Comparison of ENCODE assay signal across 12 cellular contexts in genomic region chr9:19492775-19493173, GRCh38.
A peak's percentile ranks its signal among the peaks of the same experiment; 100 is the strongest.
DNase-seq lines count a peak whose midpoint lies in the region; ATAC-seq lines count a peak whose summit lies in the region.
"Had no signal": no experiment of that assay in that cellular context is flagged by ENCODE, and none has a peak within 500 bp of the region (broad histone marks: within the 10 kb centered on the region; RNA-seq: fewer than 3 reads in every experiment).

No MANE protein-coding gene starts in this region.

- no peak overlapping the region for H4K8ac ChIP-seq in mesenchymal stem cell (ENCODE audit: low read length)

- no peak overlapping the region for H2BK5ac ChIP-seq in mesenchymal stem cell (ENCODE audit: low read depth, low read length, poor library complexity, severe bottlenecking)

- no peak overlapping the region for H3K18ac ChIP-seq in mesenchymal stem cell (ENCODE audit: low read depth in 1 of 2, low read length in 2 of 2)

- no peak overlapping the region for H2AFZ ChIP-seq in mesenchymal stem cell (ENCODE audit: low read depth, low read length)

- no peak overlapping the region for H3K4ac ChIP-seq in mesenchymal stem cell (ENCODE audit: low read depth in 1 of 2, low read length in 2 of 2)

- no peak overlapping the region for H2BK15ac ChIP-seq in mesenchymal stem cell (ENCODE audit: low read depth, poor library complexity, severe bottlenecking)

- H3K4me1 ChIP-seq in adipocyte (ENCODE audit: control insufficient read depth, insufficient read depth, low read length), result peaks cover 34% of the 10 kb centered on the region
- H3K4me1 ChIP-seq in mesenchymal stem cell (ENCODE audit: control insufficient read depth, insufficient read depth, low read depth, low read length), result peaks cover 2% of the 10 kb centered on the region

- no peak overlapping the region for H3K27ac Mint-ChIP-seq in stimulated activated naive CD8-positive, alpha-beta T cell treated with anti-CD3 and anti-CD28 coated beads, Interleukin-15, Interleukin-2, amounts not matched to agents 100 ng/mL and 50 ng/mL, for 24 hours
- H3K27ac Mint-ChIP-seq: activated CD4-positive, alpha-beta T cell treated with anti-CD3 and anti-CD28 coated beads, Interleukin-2, amount 10 ng/mL, durations not matched to agents 24 days and 14 days had no signal

- no peak overlapping the region for H3K14ac ChIP-seq in mesenchymal stem cell (ENCODE audit: low read length in 2 of 2)

- no peaks in the 10 kb centered on the region for H3K27me3 ChIP-seq in adipocyte (replicated peaks; ENCODE audit: control insufficient read depth, insufficient read depth, low read length)
- H3K27me3 ChIP-seq in mesenchymal stem cell (ENCODE audit: control insufficient read depth in 1 of 2, insufficient read depth in 1 of 2, low read length in 2 of 2), result peaks cover 0 to 59% of the 10 kb centered on the region in 2 experiments

- H3K79me1 ChIP-seq in mesenchymal stem cell (replicated peaks; ENCODE audit: low read length, poor library complexity, severe bottlenecking), result no peaks in the 10 kb centered on the region

- H2AK5ac ChIP-seq in mesenchymal stem cell (ENCODE audit: low read length, severe bottlenecking), result no peak overlapping the region

- ATAC-seq in stimulated activated naive CD8-positive, alpha-beta T cell treated with anti-CD3 and anti-CD28 coated beads, Interleukin-15, Interleukin-2, amounts not matched to agents 100 U/mL and 50 U/mL, for 24 hours, result no peak
- ATAC-seq in GM19467 (IDR thresholded peaks at IDR 0.05; ENCODE audit: unreplicated experiment) (no peak), HG03442 (IDR thresholded peaks at IDR 0.05; ENCODE audit: unreplicated experiment) (no peak), HG02870 (IDR thresholded peaks at IDR 0.05; ENCODE audit: unreplicated experiment) (no peak)

- DNase-seq in stimulated activated naive CD8-positive, alpha-beta T cell treated with anti-CD3 and anti-CD28 coated beads, Interleukin-15, Interleukin-2, amounts not matched to agents 100 U/mL and 50 U/mL, for 24 hours, result no peak
- DNase-seq in adipocyte (ENCODE audit: low read depth), result no peak
- DNase-seq in mesenchymal stem cell, result no peak
- DNase-seq in activated naive CD4-positive, alpha-beta T cell treated with anti-CD3 and anti-CD28 coated beads, Interleukin-2, amount 50 U/mL, for 16 hours, result no peak
- DNase-seq: cortex of kidney, SHP77 treated with DMSO at 0.1 percent for 48 hours had no signal

- peak overlapping the region; percentile 30 for H3K4me3 Mint-ChIP-seq in stimulated activated naive CD8-positive, alpha-beta T cell treated with anti-CD3 and anti-CD28 coated beads, Interleukin-15, Interleukin-2, amounts not matched to agents 100 ng/mL and 50 ng/mL, for 24 hours

- no peak overlapping the region for H3K27ac ChIP-seq in mesenchymal stem cell (ENCODE audit: low read length, poor library complexity, severe bottlenecking)
- H3K27ac ChIP-seq: neutrophil had no signal

- H3K9ac ChIP-seq in adipocyte (ENCODE audit: low read length) (peak overlapping the region; percentile 83), mesenchymal stem cell (ENCODE audit: low read length) (peak overlapping the region; percentile 92)

- no peaks in the 10 kb centered on the region for H3K36me3 Mint-ChIP-seq in stimulated activated naive CD8-positive, alpha-beta T cell treated with anti-CD3 and anti-CD28 coated beads, Interleukin-15, Interleukin-2, amounts not matched to agents 100 ng/mL and 50 ng/mL, for 24 hours (ENCODE audit: low read depth)

- no peaks in the 10 kb centered on the region for H3K9me3 Mint-ChIP-seq in stimulated activated naive CD8-positive, alpha-beta T cell treated with anti-CD3 and anti-CD28 coated beads, Interleukin-15, Interleukin-2, amounts not matched to agents 100 ng/mL and 50 ng/mL, for 24 hours
- H3K9me3 Mint-ChIP-seq: activated CD4-positive, alpha-beta T cell treated with anti-CD3 and anti-CD28 coated beads, Interleukin-2, amount 10 ng/mL, durations not matched to agents 24 days and 14 days had no signal

- no peak overlapping the region for H4K91ac ChIP-seq in mesenchymal stem cell (ENCODE audit: low read length)

- H2BK120ac ChIP-seq in mesenchymal stem cell (ENCODE audit: low read depth, low read length), result no peak overlapping the region

- no peak overlapping the region for H2BK12ac ChIP-seq in mesenchymal stem cell (ENCODE audit: low read length in 2 of 2)

- no peak overlapping the region for H3K23ac ChIP-seq in mesenchymal stem cell (ENCODE audit: low read length in 2 of 2)

- WGBS in mesenchymal stem cell, result 86% methylated on average over 3 of the region's 4 CpGs

- H3K36me3 ChIP-seq in adipocyte (ENCODE audit: control insufficient read depth, insufficient read depth, low read length, severe bottlenecking), result no peaks in the 10 kb centered on the region
- no peaks in the 10 kb centered on the region for H3K36me3 ChIP-seq in mesenchymal stem cell (ENCODE audit: control insufficient read depth in 1 of 2, insufficient read depth in 2 of 2, low read depth in 1 of 2, low read length in 2 of 2)
- H3K36me3 ChIP-seq: neutrophil had no signal

- peaks cover 19% of the 10 kb centered on the region for H3K4me1 Mint-ChIP-seq in stimulated activated naive CD8-positive, alpha-beta T cell treated with anti-CD3 and anti-CD28 coated beads, Interleukin-15, Interleukin-2, amounts not matched to agents 100 ng/mL and 50 ng/mL, for 24 hours (ENCODE audit: low read depth)

- H3K27me3 Mint-ChIP-seq in stimulated activated naive CD8-positive, alpha-beta T cell treated with anti-CD3 and anti-CD28 coated beads, Interleukin-15, Interleukin-2, amounts not matched to agents 100 ng/mL and 50 ng/mL, for 24 hours, result peaks cover 16% of the 10 kb centered on the region

- no peaks in the 10 kb centered on the region for H3K9me3 ChIP-seq in adipocyte (ENCODE audit: control insufficient read depth, low read length)
- no peaks in the 10 kb centered on the region for H3K9me3 ChIP-seq in mesenchymal stem cell (ENCODE audit: control insufficient read depth, low read length)
- H3K9me3 ChIP-seq: neutrophil had no signal

- no peak overlapping the region for H3K4me2 ChIP-seq in mesenchymal stem cell (ENCODE audit: low read length, poor library complexity, severe bottlenecking)

- H3K4me3 ChIP-seq in adipocyte (ENCODE audit: low read length) (peak overlapping the region; percentile 83), mesenchymal stem cell (ENCODE audit: insufficient read depth in 1 of 2, low read depth in 1 of 2, low read length in 2 of 2) (peak overlapping the region in 1 of 2 experiments; percentile 77)
